ENCODE assay signal across 25 cellular contexts in genomic region chr2:81670885-81671284, GRCh38.
DNase-seq lines count a peak whose midpoint lies in the region; ATAC-seq, FAIRE-seq and TF ChIP-seq lines count a peak whose summit lies in the region.
"Had no signal": no experiment of that assay in that cellular context is flagged by ENCODE, and none has a peak within 500 bp of the region (broad histone marks: within the 10 kb centered on the region; RNA-seq: fewer than 3 reads in every experiment).

No MANE protein-coding gene starts in this region.

- H3K9me3 Mint-ChIP-seq in activated CD4-positive, alpha-beta memory T cell treated with anti-CD3 and anti-CD28 coated beads for 36 hours = peaks cover 7% of the 10 kb centered on the region

- H3K14ac ChIP-seq in IMR-90 (replicated peaks; ENCODE audit: low read depth, low read length) (no peak overlapping the region), H1 (ENCODE audit: insufficient read length) (no peak overlapping the region)

- H2BK120ac ChIP-seq in IMR-90 (ENCODE audit: low read depth, low read length) (no peak overlapping the region), H1 (replicated peaks; ENCODE audit: low read depth, low read length) (no peak overlapping the region)

- H3K27me3 ChIP-seq in HCT116 (ENCODE audit: insufficient read depth, low read length) (no peaks in the 10 kb centered on the region), IMR-90 (ENCODE audit: control insufficient read depth, insufficient read depth, low read length) (no peaks in the 10 kb centered on the region), H1 (replicated peaks in 1 of 4; ENCODE audit: control insufficient read depth in 3 of 4, extremely low read depth in 1 of 4, insufficient read depth in 3 of 4, low read length in 3 of 4) (no peaks in the 10 kb centered on the region)
- H3K27me3 ChIP-seq: BE2C, BLaER1 had no signal

- H2BK12ac ChIP-seq in H1 (ENCODE audit: low read depth, low read length) = no peak overlapping the region

- H2AFZ ChIP-seq in HCT116 (ENCODE audit: low read depth, low read length, poor library complexity, severe bottlenecking) = peak overlapping the region; percentile 31
- no peak overlapping the region for H2AFZ ChIP-seq in IMR-90 (replicated peaks; ENCODE audit: low read length, poor library complexity)
- H2AFZ ChIP-seq in H1 (ENCODE audit: low read length) = no peak overlapping the region

- TF ChIP-seq CTCF in HCT116 (IDR thresholded peaks at IDR 0.05 in 2 of 3, conservative IDR thresholded peaks at IDR 0.05 in 1 of 3; ENCODE audit: borderline replicate concordance in 1 of 3, insufficient read depth in 1 of 3, low read depth in 2 of 3, low read length in 2 of 3) (no peak), IMR-90 (conservative IDR thresholded peaks at IDR 0.05; ENCODE audit: low read depth, low read length) (no peak), H1 (IDR thresholded peaks at IDR 0.05; ENCODE audit: control extremely low read depth in 1 of 3, insufficient read depth in 1 of 3, low read depth in 1 of 3, low read length in 3 of 3) (no peak), GM10248 (IDR thresholded peaks at IDR 0.05; ENCODE audit: control extremely low read depth, extremely low read depth, low read depth, missing control alignments) (no peak)

- FAIRE-seq in H1 (lab: Jason Lieb, UNC) = no peak
- FAIRE-seq: A204.1, GM12891, GM19239 had no signal

- H4K8ac ChIP-seq in IMR-90 (ENCODE audit: low read depth in 2 of 2, low read length in 2 of 2) (no peak overlapping the region), H1 (ENCODE audit: extremely low read depth, insufficient read depth, low read length) (no peak overlapping the region)

- no peaks in the 10 kb centered on the region for H3K9me3 ChIP-seq in HCT116 (ENCODE audit: control insufficient read depth in 1 of 2, insufficient read depth in 1 of 2, low read depth in 1 of 2, low read length in 2 of 2)
- no peaks in the 10 kb centered on the region for H3K9me3 ChIP-seq in IMR-90 (ENCODE audit: control insufficient read depth, insufficient read depth, low read length)
- H3K9me3 ChIP-seq in H1 (ENCODE audit: insufficient read depth in 2 of 2, low read depth in 1 of 2, low read length in 1 of 2) = no peaks in the 10 kb centered on the region
- H3K9me3 ChIP-seq: BE2C, BLaER1 had no signal

- H2AK5ac ChIP-seq in IMR-90 (ENCODE audit: low read depth, low read length) (no peak overlapping the region), H1 (ENCODE audit: low read depth, low read length) (no peak overlapping the region)

- BruUV-seq in HCT116 (replicated peaks; lab: Mats Ljungman, UMichigan) (no TSS peak), IMR-90 (replicated peaks; lab: Mats Ljungman, UMichigan) (no TSS peak)

- no peaks in the 10 kb centered on the region for H3K4me1 Mint-ChIP-seq in activated CD4-positive, alpha-beta memory T cell treated with anti-CD3 and anti-CD28 coated beads for 36 hours (ENCODE audit: low read depth)
- H3K4me1 Mint-ChIP-seq: CD4-positive, alpha-beta memory T cell; CD4-positive, CD25-positive, alpha-beta regulatory T cell; CD8-positive, alpha-beta memory T cell had no signal

- no peak overlapping the region for H2BK15ac ChIP-seq in IMR-90 (ENCODE audit: low read depth, low read length)
- H2BK15ac ChIP-seq in H1 (ENCODE audit: low read length) = no peak overlapping the region

- CTCF ChIA-PET in HCT116 (lab: Charles Lee) (no interaction called here), IMR-90 (lab: Yijun Ruan, JAX) (no interaction called here), H1 (lab: Charles Lee; ENCODE audit: partially characterized antibody) (interaction anchor here (0.5 to 1.6 kb wide), 2 partner anchors 20 to 68 kb away, joined by 4 to 5 read pairs; no protein-coding TSS in a partner anchor), GM10248 (lab: Yijun Ruan, JAX) (no interaction called here)
- CTCF ChIA-PET in activated CD4-positive, alpha-beta memory T cell treated with anti-CD3 and anti-CD28 coated beads for 36 hours (lab: Charles Lee) = no interaction called here

- H4K20me1 ChIP-seq in HCT116 (ENCODE audit: insufficient read depth) (no peaks in the 10 kb centered on the region), IMR-90 (ENCODE audit: insufficient read depth, low read length) (no peaks in the 10 kb centered on the region), H1 (replicated peaks in 1 of 2; ENCODE audit: control insufficient read depth in 1 of 2, insufficient read depth in 2 of 2, low read length in 2 of 2) (no peaks in the 10 kb centered on the region)
- H4K20me1 ChIP-seq: BLaER1 had no signal

- intact Hi-C loops in HCT116 (cut with micrococcal nuclease) = no loop called here
- intact Hi-C loops in IMR-90 (cut with micrococcal nuclease) = no loop called here
- intact Hi-C loops in activated CD4-positive, alpha-beta memory T cell treated with anti-CD3 and anti-CD28 coated beads for 36 hours (cut with micrococcal nuclease) = no loop called here

- H3K9ac ChIP-seq in HCT116 (ENCODE audit: low read length) = no peak overlapping the region
- no peak overlapping the region for H3K9ac ChIP-seq in IMR-90 (ENCODE audit: low read depth, low read length)
- H3K9ac ChIP-seq in H1 (replicated peaks in 1 of 4; ENCODE audit: extremely low read depth in 1 of 4, low read depth in 3 of 4, low read length in 3 of 4) = no peak overlapping the region
- H3K9ac ChIP-seq: BLaER1 had no signal

- H3K23ac ChIP-seq in IMR-90 (ENCODE audit: low read depth, low read length) (no peak overlapping the region), H1 (ENCODE audit: insufficient read length) (no peak overlapping the region)

- RAD21 ChIA-PET in HCT116 (lab: Charles Lee; ENCODE audit: low non-redundant PET in 1 of 2, low total read pairs in 2 of 2, uncharacterized antibody in 2 of 2, unreplicated experiment in 2 of 2) = no interaction called here

- no peak overlapping the region for H3K4me3 Mint-ChIP-seq in activated CD4-positive, alpha-beta memory T cell treated with anti-CD3 and anti-CD28 coated beads for 36 hours
- H3K4me3 Mint-ChIP-seq: CD14-positive monocyte; CD4-positive, alpha-beta memory T cell; CD4-positive, CD25-positive, alpha-beta regulatory T cell; CD8-positive, alpha-beta memory T cell had no signal

- no peak for DNase-seq in HCT116 (ENCODE audit: low read depth, low spot score)
- DNase-seq in IMR-90 = no peak
- DNase-seq in H1 (ENCODE audit: low read depth in 1 of 2, low spot score in 2 of 2) = no peak
- DNase-seq in GM10248 (ENCODE audit: extremely low spot score) = no peak
- DNase-seq in activated CD4-positive, alpha-beta memory T cell treated with anti-CD3 and anti-CD28 coated beads for 36 hours = no peak
- DNase-seq: 8988T; ACHN; BE2C; C1 segment of cervical spinal cord; CD4-positive, alpha-beta memory T cell; CD4-positive, CD25-positive, alpha-beta regulatory T cell; CD8-positive, alpha-beta memory T cell; COR-L47; DMS 273 treated with DMSO at 0.1 percent for 48 hours; DMS153; DMS53; DMS79; DND-41; EL; GDM1 had no signal

- H3K27ac ChIP-seq in HCT116 (ENCODE audit: low read depth, low read length) (no peak overlapping the region), IMR-90 (ENCODE audit: insufficient read depth, low read length) (no peak overlapping the region), H1 (ENCODE audit: low read depth, low read length) (no peak overlapping the region)
- H3K27ac ChIP-seq: BLaER1 had no signal

- H3K79me2 ChIP-seq in HCT116 (ENCODE audit: insufficient read depth, low read length) = no peaks in the 10 kb centered on the region
- no peaks in the 10 kb centered on the region for H3K79me2 ChIP-seq in H1 (ENCODE audit: control insufficient read depth in 1 of 2, insufficient read depth in 2 of 2, low read length in 2 of 2)

- H3K79me1 ChIP-seq in IMR-90 (ENCODE audit: low read depth in 1 of 2, low read length in 2 of 2) = no peaks in the 10 kb centered on the region
- no peaks in the 10 kb centered on the region for H3K79me1 ChIP-seq in H1 (ENCODE audit: low read depth, low read length)

- H3K27ac Mint-ChIP-seq in activated CD4-positive, alpha-beta memory T cell treated with anti-CD3 and anti-CD28 coated beads for 36 hours = no peak overlapping the region
- H3K27ac Mint-ChIP-seq: CD14-positive monocyte; CD4-positive, alpha-beta memory T cell; CD4-positive, CD25-positive, alpha-beta regulatory T cell; CD8-positive, alpha-beta memory T cell had no signal

- H3K9me2 ChIP-seq in HCT116 (ENCODE audit: insufficient read depth) = no peaks in the 10 kb centered on the region

- ATAC-seq in HCT116 (no peak), IMR-90 (ENCODE audit: low read depth) (no peak)

- H3K18ac ChIP-seq in IMR-90 (ENCODE audit: low read depth, low read length) = no peak overlapping the region
- no peak overlapping the region for H3K18ac ChIP-seq in H1 (ENCODE audit: extremely low read depth, low read length)

- no peaks in the 10 kb centered on the region for H3K36me3 Mint-ChIP-seq in activated CD4-positive, alpha-beta memory T cell treated with anti-CD3 and anti-CD28 coated beads for 36 hours
- H3K36me3 Mint-ChIP-seq: CD14-positive monocyte; CD4-positive, alpha-beta memory T cell; CD4-positive, CD25-positive, alpha-beta regulatory T cell; CD8-positive, alpha-beta memory T cell had no signal

- H4K91ac ChIP-seq in IMR-90 (ENCODE audit: insufficient read depth, low read depth, low read length) = no peak overlapping the region
- H4K91ac ChIP-seq in H1 (replicated peaks; ENCODE audit: insufficient read length, low read length) = no peak overlapping the region

- H3K9me1 ChIP-seq in IMR-90 (ENCODE audit: insufficient read depth, low read length) = no peaks in the 10 kb centered on the region

- no peak for TF ChIP-seq EP300 in H1 (IDR thresholded peaks at IDR 0.05; ENCODE audit: borderline replicate concordance in 1 of 2, low read depth in 2 of 2, low read length in 2 of 2)

- H4K5ac ChIP-seq in IMR-90 (ENCODE audit: low read depth, low read length) (no peak overlapping the region), H1 (ENCODE audit: insufficient read length, low read depth, low read length) (no peak overlapping the region)

- H3K4me2 ChIP-seq in HCT116 (ENCODE audit: low read length) = no peak overlapping the region
- H3K4me2 ChIP-seq in IMR-90 (ENCODE audit: low read depth, low read length) = no peak overlapping the region
- no peak overlapping the region for H3K4me2 ChIP-seq in H1 (ENCODE audit: insufficient read depth in 1 of 2, low read depth in 2 of 2, low read length in 2 of 2)
- H3K4me2 ChIP-seq: BLaER1 had no signal

- dilution Hi-C loops in IMR-90 (cut with HindIII; ENCODE audit: low sequenced_read_pairs, unreplicated experiment) = no loop called here

- H2BK5ac ChIP-seq in IMR-90 (ENCODE audit: low read depth, low read length, poor library complexity, severe bottlenecking) = no peak overlapping the region
- H2BK5ac ChIP-seq in H1 (ENCODE audit: low read depth, low read length) = no peak overlapping the region

- in situ Hi-C loops in IMR-90 (cut with MboI; ENCODE audit: low sequenced_read_pairs) = no loop called here

- WGBS in IMR-90 (ENCODE audit: extremely low coverage in 2 of 2, insufficient read length in 1 of 2), 2 experiments = no CpG with 5 or more reads among the region's 1 CpG
- WGBS in H1 (ENCODE audit: extremely low coverage in 1 of 2, insufficient coverage in 1 of 2, insufficient read length in 1 of 2, insufficient replicate concordance in 2 of 2, low coverage in 1 of 2, low lambda C conversion rate in 2 of 2, missing lambda C conversion rate in 1 of 2), 2 experiments = 92% methylated on average over 1 of the region's 1 CpG; no CpG with 5 or more reads in 1 of the 2 experiments

- H3K36me3 ChIP-seq in HCT116 (ENCODE audit: control insufficient read depth in 1 of 2, insufficient read depth in 2 of 2, low read length in 2 of 2) (no peaks in the 10 kb centered on the region), IMR-90 (ENCODE audit: control insufficient read depth, insufficient read depth, low read length) (no peaks in the 10 kb centered on the region), H1 (ENCODE audit: control insufficient read depth in 2 of 4, insufficient read depth in 4 of 4, low read length in 3 of 4) (no peaks in the 10 kb centered on the region)
- H3K36me3 ChIP-seq: BE2C, BLaER1 had no signal

- H3K4me1 ChIP-seq in HCT116 (ENCODE audit: control insufficient read depth in 1 of 2, insufficient read depth in 2 of 2, low read length in 2 of 2) (no peaks in the 10 kb centered on the region), IMR-90 (ENCODE audit: control insufficient read depth, insufficient read depth, low read length) (no peaks in the 10 kb centered on the region), H1 (replicated peaks in 1 of 4; ENCODE audit: control insufficient read depth in 3 of 4, insufficient read depth in 4 of 4, low read length in 3 of 4) (no peaks in the 10 kb centered on the region)
- H3K4me1 ChIP-seq: BE2C had no signal

- POLR2A ChIA-PET in HCT116 (lab: Charles Lee) (no interaction called here), IMR-90 (lab: Charles Lee; ENCODE audit: unreplicated experiment) (no interaction called here), H1 (lab: Charles Lee; ENCODE audit: partially characterized antibody) (no interaction called here), GM10248 (lab: Yijun Ruan, JAX) (no interaction called here)
- POLR2A ChIA-PET in activated CD4-positive, alpha-beta memory T cell treated with anti-CD3 and anti-CD28 coated beads for 36 hours (lab: Charles Lee) = no interaction called here

- no peak overlapping the region for H3K4me3 ChIP-seq in HCT116 (replicated peaks in 1 of 2; ENCODE audit: low read depth in 1 of 2, low read length in 2 of 2)
- no peak overlapping the region for H3K4me3 ChIP-seq in IMR-90 (ENCODE audit: insufficient read depth, low read depth, low read length)
- no peak overlapping the region for H3K4me3 ChIP-seq in H1 (ENCODE audit: extremely low read depth in 1 of 4, insufficient read depth in 2 of 4, low read depth in 3 of 4, low read length in 4 of 4)
- H3K4me3 ChIP-seq: BLaER1 had no signal

- no peak for TF ChIP-seq POLR2A in HCT116 (IDR thresholded peaks at IDR 0.05; ENCODE audit: borderline replicate concordance, extremely low read depth, insufficient read depth, insufficient read length)
- TF ChIP-seq POLR2A in IMR-90 (IDR thresholded peaks at IDR 0.05; ENCODE audit: low read depth, low read length) = no peak
- no peak for TF ChIP-seq POLR2A in H1 (IDR thresholded peaks at IDR 0.05; ENCODE audit: control extremely low read depth in 1 of 2, low read depth in 2 of 2, low read length in 2 of 2)

- no peaks in the 10 kb centered on the region for H3K23me2 ChIP-seq in H1 (ENCODE audit: low read depth, low read length)

- H2BK20ac ChIP-seq in IMR-90 (ENCODE audit: low read depth, low read length) = no peak overlapping the region
- no peak overlapping the region for H2BK20ac ChIP-seq in H1 (ENCODE audit: low read length)

- TF ChIP-seq RAD21 in HCT116 (IDR thresholded peaks at IDR 0.05; ENCODE audit: low read depth) (no peak), IMR-90 (IDR thresholded peaks at IDR 0.05; ENCODE audit: low read length) (no peak), H1 (IDR thresholded peaks at IDR 0.05 in 1 of 2, conservative IDR thresholded peaks at IDR 0.05 in 1 of 2; ENCODE audit: low read depth in 2 of 2, low read length in 2 of 2) (no peak)

- H3K56ac ChIP-seq in IMR-90 (ENCODE audit: extremely low read depth, insufficient read depth, low read length) = no peak overlapping the region
- H3K56ac ChIP-seq in H1 (replicated peaks; ENCODE audit: insufficient read length, low read depth, low read length) = no peak overlapping the region

- H2AK9ac ChIP-seq in IMR-90 (replicated peaks; ENCODE audit: low read depth, low read length, poor library complexity) = no peak overlapping the region

- H3K4ac ChIP-seq in IMR-90 (ENCODE audit: low read depth, low read length) (no peak overlapping the region), H1 (replicated peaks; ENCODE audit: insufficient read length, low read depth, low read length) (no peak overlapping the region)

- no peaks in the 10 kb centered on the region for H3K27me3 Mint-ChIP-seq in activated CD4-positive, alpha-beta memory T cell treated with anti-CD3 and anti-CD28 coated beads for 36 hours
- H3K27me3 Mint-ChIP-seq: CD4-positive, alpha-beta memory T cell; CD4-positive, CD25-positive, alpha-beta regulatory T cell; CD8-positive, alpha-beta memory T cell had no signal

Comparison
In these comparisons a context has a peak if more than half of its experiments do, and no peak if none do; other contexts are left out.
1. Of the 16 proteins assayed by ChIP-seq in both H1 and HCT116: peak only in H1: CEBPB; only in HCT116: none; in both: none; in neither: 15.